In the genomic region with DNA sequence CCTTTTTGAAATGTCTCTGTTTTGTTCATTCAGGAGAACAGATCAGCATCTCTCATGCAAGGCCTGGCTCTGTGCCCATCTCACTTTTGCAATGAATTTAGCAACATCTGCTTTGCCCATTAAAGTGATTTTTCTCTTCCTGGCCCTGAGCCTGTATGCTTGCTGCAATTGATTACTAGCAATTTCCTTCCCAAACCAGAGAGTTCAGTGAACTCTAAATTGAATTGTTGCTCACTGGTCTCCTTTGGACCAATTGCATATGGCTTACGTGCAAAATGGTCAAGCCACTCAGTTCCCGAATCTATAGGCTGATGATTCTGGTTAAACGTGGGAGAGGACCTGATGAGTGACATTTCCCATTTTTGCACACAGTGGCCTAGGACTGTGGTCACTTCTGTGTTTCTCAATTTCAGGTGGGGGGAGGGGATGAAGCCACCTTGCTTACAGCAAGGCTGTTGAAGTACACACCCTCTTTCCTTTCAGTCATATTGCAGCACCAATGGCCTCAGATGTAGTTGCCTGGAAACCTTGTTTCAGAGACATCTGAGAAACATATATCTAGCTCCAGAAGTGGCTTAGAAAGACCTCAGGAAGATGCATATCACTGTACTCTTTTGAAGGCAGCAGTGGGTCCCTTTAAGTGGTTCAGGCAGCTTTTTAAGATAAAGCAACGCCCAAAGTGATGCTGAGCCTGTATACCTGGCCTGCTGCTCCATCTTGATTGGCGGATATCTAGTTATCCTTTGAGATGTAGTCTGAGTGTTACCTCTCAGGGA, we compare ENCODE assay signal across 8 cellular contexts.
DNase-seq lines count a peak whose midpoint lies in the region; ATAC-seq and TF ChIP-seq lines count a peak whose summit lies in the region.

No MANE protein-coding gene starts in this region.

- intact Hi-C loops in colonic mucosa (cut with DNase I) (no loop called here), spleen (cut with DNase I; ENCODE audit: low total_unique reads) (no loop called here)

- H3K27ac ChIP-seq in colonic mucosa = peak overlapping the region; percentile 29
- peak overlapping the region in 7 of 8 donors; percentile 68 to 95 (median 83) for H3K27ac ChIP-seq in spleen

- no peak for TF ChIP-seq CTCF in colonic mucosa (IDR thresholded peaks at IDR 0.05)
- no peak for TF ChIP-seq CTCF in spleen (IDR thresholded peaks at IDR 0.05 in 8 of 11, conservative IDR thresholded peaks at IDR 0.05 in 3 of 11)

- H3K36me3 ChIP-seq in colonic mucosa (no peaks in the 10 kb centered on the region), spleen (no peaks in the 10 kb centered on the region)

- TF ChIP-seq POLR2A in spleen (IDR thresholded peaks at IDR 0.05) = no peak

- no peaks in the 10 kb centered on the region for H3K9me3 ChIP-seq in colonic mucosa
- H3K9me3 ChIP-seq in spleen = no peaks in the 10 kb centered on the region

- no peaks in the 10 kb centered on the region for H3K4me1 ChIP-seq in colonic mucosa
- peaks cover 30 to 96% (median 84%) of the 10 kb centered on the region in 6 donors for H3K4me1 ChIP-seq in spleen

- peak; percentile 54 for ATAC-seq in HG02763 (IDR thresholded peaks at IDR 0.05; ENCODE audit: unreplicated experiment)

- WGBS in spleen, 5 donors = 51 to 64% (median 58%) methylated on average over 5 of the region's 5 CpGs

- peak; percentile 7 for DNase-seq in activated T-cell treated with anti-CD3 and anti-CD28 coated beads for 24 hours (ENCODE audit: low read depth)
- no peak for DNase-seq in activated T-cell treated with anti-CD3 and anti-CD28 coated beads for 4 hours
- DNase-seq in NOMO-1 treated with DMSO at 0.1 percent for 48 hours (lab: John Stamatoyannopoulos, UW; ENCODE audit: unreplicated experiment) = peak; percentile 98
- DNase-seq in colonic mucosa = peak; percentile 54
- peak; percentile 81 for DNase-seq in spleen
- DNase-seq in NCI-H345 (lab: John Stamatoyannopoulos, UW) = no peak
- DNase-seq in activated CD4-positive, CD25-positive, alpha-beta regulatory T cell (lab: John Stamatoyannopoulos, UW) = no peak

- no peak overlapping the region for H3K4me3 ChIP-seq in colonic mucosa
- peak overlapping the region in 1 of 8 donors; percentile 56 for H3K4me3 ChIP-seq in spleen

- no peak overlapping the region for H3K9ac ChIP-seq in colonic mucosa (ENCODE audit: low read depth in 2 of 2, low read length in 2 of 2)

- no peaks in the 10 kb centered on the region for H3K27me3 ChIP-seq in colonic mucosa
- H3K27me3 ChIP-seq in spleen (replicated peaks in 1 of 7) = no peaks in the 10 kb centered on the region

Comparison
In these comparisons a context has a peak if more than half of its experiments do, and no peak if none do; other contexts are left out.
1. DNase-seq: peak in activated T-cell treated with anti-CD3 and anti-CD28 coated beads for 24 hours (single experiment), NOMO-1 treated with DMSO at 0.1 percent for 48 hours (single experiment), colonic mucosa (single experiment) and spleen (single experiment); none in activated T-cell treated with anti-CD3 and anti-CD28 coated beads for 4 hours (single experiment), NCI-H345 (single experiment) and activated CD4-positive, CD25-positive, alpha-beta regulatory T cell (0 of 4).